In genomic region chr20:21513881-21514540, GRCh38 we compare ENCODE assay signal across 8 cellular contexts. TPM values are rescaled to one million over a fixed set of nuclear protein-coding genes. Genes with fewer than 3 reads are reported as not detected.
DNase-seq lines count a peak whose midpoint lies in the region; ATAC-seq and TF ChIP-seq lines count a peak whose summit lies in the region.
"Had no signal": no experiment of that assay in that cellular context is flagged by ENCODE, and none has a peak within 500 bp of the region (broad histone marks: within the 10 kb centered on the region; RNA-seq: fewer than 3 reads in every experiment).

Gene NKX2-2 (minus strand): TSS chr20:21514064. CDS start chr20:21513669, 395 bp downstream.

- H3K4me1 Mint-ChIP-seq in glutamatergic neuron (ENCODE audit: low read depth, unreplicated experiment): peaks cover 21% of the 10 kb centered on the region

- peaks cover 91 to 100% (median 99%) of the 10 kb centered on the region in 3 donors for H3K27me3 ChIP-seq in gastrocnemius medialis

- ATAC-seq in gastrocnemius medialis (no peak), HG03097 (IDR thresholded peaks at IDR 0.05; ENCODE audit: low FRiP score, unreplicated experiment) (no peak), HG03521 (IDR thresholded peaks at IDR 0.05; ENCODE audit: unreplicated experiment) (no peak)

- H3K36me3 Mint-ChIP-seq in glutamatergic neuron (ENCODE audit: unreplicated experiment): no peaks in the 10 kb centered on the region

- no peaks in the 10 kb centered on the region for H3K9me3 ChIP-seq in gastrocnemius medialis

- peak within 1 kb of the TSS; percentile 64 for H3K4me3 Mint-ChIP-seq in glutamatergic neuron (ENCODE audit: unreplicated experiment)

- intact Hi-C loops in gastrocnemius medialis (cut with DNase I; ENCODE audit: low total_unique reads): no loop called here

- H3K4me1 ChIP-seq in gastrocnemius medialis: peaks cover 28 to 47% of the 10 kb centered on the region in 2 donors

- no peak within 1 kb of the TSS for H3K27ac ChIP-seq in gastrocnemius medialis

- H3K9me3 Mint-ChIP-seq in glutamatergic neuron (ENCODE audit: unreplicated experiment): peaks cover 20% of the 10 kb centered on the region

- DNase-seq in GM13976 (ENCODE audit: low spot score): peak; percentile 42
- peak; percentile 37 for DNase-seq in NCI-H774 (lab: John Stamatoyannopoulos, UW)
- no peak for DNase-seq in glutamatergic neuron
- no peak for DNase-seq in gastrocnemius medialis
- no peak for DNase-seq in NAMALWA (ENCODE audit: low spot score)

- no peak within 1 kb of the TSS for H3K27ac Mint-ChIP-seq in glutamatergic neuron (ENCODE audit: unreplicated experiment)

- peak within 1 kb of the TSS; percentile 30 to 53 (median 38) for H3K4me3 ChIP-seq in gastrocnemius medialis

- H3K27me3 Mint-ChIP-seq in glutamatergic neuron (ENCODE audit: unreplicated experiment): peaks cover 45% of the 10 kb centered on the region

- in situ Hi-C loops in GM13976 (cut with MboI; ENCODE audit: low sequenced_read_pairs, unreplicated experiment): loop anchor here (25.0 kb wide), 2 partner anchors 402 to 1152 kb away; partner anchors contain the start of genes INSM1 and LINC00237
- in situ Hi-C loops in gastrocnemius medialis (cut with MboI; ENCODE audit: low sequenced_read_pairs in 4 of 4): no loop called here

- TF ChIP-seq CTCF in GM13976 (IDR thresholded peaks at IDR 0.05; ENCODE audit: borderline replicate concordance, control extremely low read depth, extremely low read depth, insufficient read depth, missing control alignments): no peak
- TF ChIP-seq CTCF in glutamatergic neuron (IDR thresholded peaks at IDR 0.05; ENCODE audit: partially characterized antibody, unreplicated experiment): no peak
- TF ChIP-seq CTCF in gastrocnemius medialis (IDR thresholded peaks at IDR 0.05 in 4 of 5, conservative IDR thresholded peaks at IDR 0.05 in 1 of 5): no peak

- no peak for TF ChIP-seq POLR2A in gastrocnemius medialis (IDR thresholded peaks at IDR 0.05)

- no peaks in the 10 kb centered on the region for H3K36me3 ChIP-seq in gastrocnemius medialis

RNA-seq across cellular contexts. Expression of gene NKX2-2, which starts in this region (rescaled TPM):
- total RNA-seq in glutamatergic neuron (ENCODE audit: unreplicated experiment) (1.2 TPM), gastrocnemius medialis (not detected)
- total RNA-seq: T-helper 2 cell treated with Interferon-gamma antibody and Interleukin-4, amounts not matched to agents 100 ng/mL and 5 ng/mL, for 36 hours had no signal

Comparison
In these comparisons a context has a peak if more than half of its experiments do, and no peak if none do; other contexts are left out.
1. DNase-seq: peak in GM13976 (single experiment) and NCI-H774 (single experiment); none in glutamatergic neuron (single experiment), gastrocnemius medialis (0 of 2) and NAMALWA (single experiment).